ENCODE assay signal across 1 cellular context in genomic region chr2:28364611-28365010, GRCh38.
TF ChIP-seq lines count a peak whose summit lies in the region.

No MANE protein-coding gene starts in this region.

TF ChIP-seq in IMR-90, 13 proteins besides CTCF, POLR2A, EP300 and RAD21 (continued from another document):
- TF ChIP-seq USF2 (IDR thresholded peaks at IDR 0.05; ENCODE audit: low read depth, low read length), result no peak
